ENCODE assay signal across 29 cellular contexts in the genomic region with DNA sequence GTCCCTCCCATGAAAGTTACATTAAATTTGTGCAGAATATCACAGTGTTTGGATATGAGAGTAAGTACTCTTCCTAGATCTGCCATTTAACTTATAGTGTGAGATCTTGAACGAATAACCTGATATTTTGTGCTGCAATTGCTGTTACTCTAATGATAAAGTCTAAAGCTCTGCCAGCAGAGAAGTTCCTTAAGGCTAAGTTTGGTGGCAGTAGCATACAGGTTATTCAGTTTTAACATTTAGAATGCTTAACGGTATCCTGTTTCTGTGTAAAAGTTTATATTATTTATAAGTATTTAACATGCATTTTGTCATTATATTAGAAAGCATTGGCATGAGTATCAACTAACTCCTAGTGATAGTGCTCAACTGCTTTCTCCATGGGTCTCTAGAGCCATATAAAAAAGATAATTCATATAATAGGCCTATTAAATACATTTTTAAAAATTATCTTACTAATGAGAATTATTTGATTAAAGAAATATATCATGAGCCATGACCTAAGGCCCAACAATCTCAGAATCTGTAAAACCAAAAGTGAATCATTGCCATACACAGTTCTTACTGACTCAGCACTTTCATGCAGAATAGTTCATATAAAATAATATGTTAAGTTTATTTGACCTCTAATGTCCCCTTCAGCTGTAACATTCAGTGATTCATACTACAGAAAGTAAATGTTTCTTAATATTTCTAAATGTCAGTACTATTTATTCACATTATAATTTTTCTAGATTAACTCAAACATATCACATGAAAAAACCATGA.
"Had no signal": no experiment of that assay in that cellular context is flagged by ENCODE, and none has a peak within 500 bp of the region (broad histone marks: within the 10 kb centered on the region; RNA-seq: fewer than 3 reads in every experiment).

No MANE protein-coding gene starts in this region.

- ATAC-seq: left colon; mucosa of descending colon; naive thymus-derived CD4-positive, alpha-beta T cell; natural killer cell treated with Interleukin-12 subunit alpha and Interleukin-12 subunit beta and Interleukin-15 and Interleukin-18, amount 100 ng/mL, for 72 hours; right cardiac atrium; sciatic nerve; stimulated activated naive B cell treated with anti-CD40 and anti-IgM and Interleukin-4, amounts not matched to agents 10 μg/mL and 1 μg/mL and 100 μg/mL, for 72 hours; stimulated activated naive CD8-positive, alpha-beta T cell treated with anti-CD3 and anti-CD28 coated beads, Interleukin-15, Interleukin-2, amounts not matched to agents 100 U/mL and 50 U/mL, for 24 hours; upper lobe of right lung had no signal

- H3K4me2 ChIP-seq: hepatocyte had no signal

- H3K9me3 Mint-ChIP-seq: memory B cell had no signal

- H3K9me3 ChIP-seq: ovary, prostate gland, suprapubic skin, thoracic aorta, tibial artery, upper lobe of right lung had no signal

- H3K79me2 ChIP-seq: hepatocyte had no signal

- H3K4me1 ChIP-seq: left ventricle myocardium inferior, prostate gland, suprapubic skin, tibial artery, upper lobe of right lung had no signal

- H3K27ac ChIP-seq: hepatocyte, left ventricle myocardium inferior, ovary, prostate gland, skin epidermis, suprapubic skin, thoracic aorta, tibial artery, upper lobe of right lung had no signal

- H3K36me3 ChIP-seq: left ventricle myocardium inferior, ovary, prostate gland, suprapubic skin, thoracic aorta, tibial artery, upper lobe of right lung had no signal

- H3K36me3 Mint-ChIP-seq: memory B cell; naive thymus-derived CD4-positive, alpha-beta T cell; natural killer cell treated with Interleukin-12 subunit alpha and Interleukin-12 subunit beta and Interleukin-15 and Interleukin-18, amount 100 ng/mL, for 72 hours; stimulated activated naive B cell treated with anti-CD40 and anti-IgM and Interleukin-4, amounts not matched to agents 10 μg/mL and 1 μg/mL and 100 μg/mL, for 72 hours had no signal

- H3K27ac Mint-ChIP-seq: memory B cell; naive thymus-derived CD4-positive, alpha-beta T cell; natural killer cell treated with Interleukin-12 subunit alpha and Interleukin-12 subunit beta and Interleukin-15 and Interleukin-18, amount 100 ng/mL, for 72 hours; stimulated activated naive B cell treated with anti-CD40 and anti-IgM and Interleukin-4, amounts not matched to agents 10 μg/mL and 1 μg/mL and 100 μg/mL, for 72 hours had no signal

- H2AFZ ChIP-seq: hepatocyte had no signal

- H3K4me3 ChIP-seq: hepatocyte, left ventricle myocardium inferior, lung, mucosa of descending colon, ovary, prostate gland, skin epidermis, suprapubic skin, thoracic aorta, tibial artery, upper lobe of right lung had no signal

- H3K4me1 Mint-ChIP-seq: memory B cell; naive thymus-derived CD4-positive, alpha-beta T cell; stimulated activated naive B cell treated with anti-CD40 and anti-IgM and Interleukin-4, amounts not matched to agents 10 μg/mL and 1 μg/mL and 100 μg/mL, for 72 hours had no signal

- H3K27me3 ChIP-seq: hepatocyte, ovary, suprapubic skin, tibial artery, upper lobe of right lung had no signal

- FAIRE-seq: keratinocyte, urothelium cell line had no signal

- H3K4me3 Mint-ChIP-seq: memory B cell; naive thymus-derived CD4-positive, alpha-beta T cell; natural killer cell treated with Interleukin-12 subunit alpha and Interleukin-12 subunit beta and Interleukin-15 and Interleukin-18, amount 100 ng/mL, for 72 hours; stimulated activated naive B cell treated with anti-CD40 and anti-IgM and Interleukin-4, amounts not matched to agents 10 μg/mL and 1 μg/mL and 100 μg/mL, for 72 hours had no signal

- H3K27me3 Mint-ChIP-seq: memory B cell; naive thymus-derived CD4-positive, alpha-beta T cell; natural killer cell treated with Interleukin-12 subunit alpha and Interleukin-12 subunit beta and Interleukin-15 and Interleukin-18, amount 100 ng/mL, for 72 hours; stimulated activated naive B cell treated with anti-CD40 and anti-IgM and Interleukin-4, amounts not matched to agents 10 μg/mL and 1 μg/mL and 100 μg/mL, for 72 hours had no signal

- DNase-seq: left colon; left ventricle myocardium inferior; midbrain; mucosa of descending colon; naive thymus-derived CD4-positive, alpha-beta T cell; ovary; posterior cingulate gyrus; retina; right cardiac atrium; stimulated activated CD4-positive, alpha-beta T cell treated with anti-CD3 and anti-CD28 coated beads, Interleukin-12 subunit alpha, Interleukin-12 subunit beta, amount 100 ng/mL, for 4 hours; stimulated activated CD4-positive, alpha-beta T cell treated with anti-CD3 and anti-CD28 coated beads, Interleukin-15, amount 100 ng/mL, for 24 hours; stimulated activated CD4-positive, alpha-beta T cell treated with anti-CD3 and anti-CD28 coated beads, Interleukin-2, amount 100 ng/mL, for 24 hours; stimulated activated CD4-positive, alpha-beta T cell treated with anti-CD3 and anti-CD28 coated beads, Interleukin-4, amount 100 ng/mL, for 1 hour; stimulated activated naive B cell treated with anti-CD40 and anti-IgM and Interleukin-4, amounts not matched to agents 10 μg/mL and 1 μg/mL and 100 μg/mL, for 72 hours; stimulated activated naive CD8-positive, alpha-beta T cell treated with anti-CD3 and anti-CD28 coated beads, Interleukin-15, Interleukin-2, amounts not matched to agents 100 U/mL and 50 U/mL, for 24 hours; tibial artery; trophoblast cell; upper lobe of right lung had no signal
